1 cellular context compared by ENCODE assay signal in the genomic region with DNA sequence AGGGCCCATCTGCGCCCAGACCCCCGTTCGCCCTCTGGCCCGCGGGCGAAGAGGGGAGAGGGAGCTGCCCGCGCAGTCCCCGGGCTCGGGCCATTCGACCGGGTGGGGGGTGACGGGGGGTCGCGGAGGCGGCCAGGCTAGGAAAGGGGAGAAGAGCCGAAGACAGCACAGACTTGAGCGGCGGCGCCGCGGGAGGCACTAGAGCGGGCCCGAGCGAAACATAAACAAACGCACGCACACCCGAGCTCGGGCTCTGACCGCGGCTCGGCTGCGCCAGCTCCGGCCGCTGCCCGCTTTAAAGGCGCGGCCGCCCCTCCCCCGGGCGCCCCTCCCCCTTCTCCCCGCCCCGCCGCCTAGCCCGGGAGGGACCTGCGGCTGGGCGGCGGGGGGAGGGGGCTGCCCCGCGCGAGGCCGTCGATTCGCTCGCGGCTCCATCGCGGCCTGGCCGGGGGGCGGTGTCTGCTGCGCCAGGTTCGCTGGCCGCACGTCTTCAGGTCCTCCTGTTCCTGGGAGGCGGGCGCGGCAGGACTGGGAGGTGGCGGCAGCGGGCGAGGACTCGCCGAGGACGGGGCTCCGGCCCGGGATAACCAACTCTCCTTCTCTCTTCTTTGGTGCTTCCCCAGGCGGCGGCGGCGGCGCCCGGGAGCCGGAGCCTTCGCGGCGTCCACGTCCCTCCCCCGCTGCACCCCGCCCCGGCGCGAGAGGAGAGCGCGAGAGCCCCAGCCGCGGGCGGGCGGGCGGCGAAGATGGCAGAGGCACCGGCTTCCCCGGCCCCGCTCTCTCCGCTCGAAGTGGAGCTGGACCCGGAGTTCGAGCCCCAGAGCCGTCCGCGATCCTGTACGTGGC.
TF ChIP-seq lines count a peak whose summit lies in the region.

TSS of gene FOXO3 (plus strand) at position 455 of the 846 bp plus-strand sequence. CDS start at position 747, 292 bp downstream.

TF ChIP-seq in HEK293, 187 proteins besides CTCF, POLR2A, EP300 and RAD21 (continued from another document and continues in another):
- TF ChIP-seq ZNF354C (tag by site-specific recombination; IDR thresholded peaks at IDR 0.05; ENCODE audit: borderline replicate concordance, low read depth) (no peak), ZNF221 (tag by site-specific recombination; IDR thresholded peaks at IDR 0.05; ENCODE audit: borderline replicate concordance) (no peak), ZSCAN30 (tag by site-specific recombination; IDR thresholded peaks at IDR 0.05) (peak; percentile 33; the same call in 1 of the 2 replicates), ZNF544 (tag by site-specific recombination; IDR thresholded peaks at IDR 0.05) (no peak), ZNF76 (tag by site-specific recombination; IDR thresholded peaks at IDR 0.05; ENCODE audit: borderline replicate concordance, low read depth) (no peak; the same call in 1 of the 2 replicates), ZNF664 (tag by site-specific recombination; IDR thresholded peaks at IDR 0.05) (no peak), ZBTB7A (tag by site-specific recombination; IDR thresholded peaks at IDR 0.05; ENCODE audit: low read depth) (peak; percentile 64; the same call in 1 of the 2 replicates), GFI1B (tag by site-specific recombination; IDR thresholded peaks at IDR 0.05) (no peak), ZNF394 (tag by site-specific recombination; IDR thresholded peaks at IDR 0.05; ENCODE audit: borderline replicate concordance) (peak; percentile 63; the same call in 1 of the 2 replicates), ZNF776 (tag by site-specific recombination; IDR thresholded peaks at IDR 0.05; ENCODE audit: borderline replicate concordance) (no peak), ZNF398 (tag by site-specific recombination; IDR thresholded peaks at IDR 0.05) (peak; percentile 72), ZNF785 (tag by site-specific recombination; IDR thresholded peaks at IDR 0.05) (no peak), ZFP69B (tag by site-specific recombination; IDR thresholded peaks at IDR 0.05) (peak; percentile 65; the same call in 1 of the 2 replicates), ZBTB44 (tag by site-specific recombination; IDR thresholded peaks at IDR 0.05) (no peak), KLF9 (tag by site-specific recombination; IDR thresholded peaks at IDR 0.05; ENCODE audit: low read depth) (peak; percentile 25), ZNF335 (tag by site-specific recombination; conservative IDR thresholded peaks at IDR 0.05) (peak; percentile 76), ZNF501 (tag by site-specific recombination; IDR thresholded peaks at IDR 0.05) (0 out of 2 replicates have a peak, but pooled peaks have one; percentile 47), ZNF174 (tag by site-specific recombination; IDR thresholded peaks at IDR 0.05) (no peak), HIC1 (tag by site-specific recombination; IDR thresholded peaks at IDR 0.05) (peak; percentile 64; the same call in 1 of the 2 replicates), KLF10 (tag by site-specific recombination; IDR thresholded peaks at IDR 0.05) (peak; percentile 74), ZNF629 (tag by site-specific recombination; IDR thresholded peaks at IDR 0.05) (peak; percentile 67; the same call in 1 of the 2 replicates), HOXA7 (CRISPR knock-in tag; IDR thresholded peaks at IDR 0.05; ENCODE audit: borderline replicate concordance) (no peak), ZNF610 (tag by site-specific recombination; IDR thresholded peaks at IDR 0.05; ENCODE audit: borderline replicate concordance) (peak; percentile 74), ZFP37 (tag by site-specific recombination; IDR thresholded peaks at IDR 0.05) (peak; percentile 11), BCL11B (tag by site-specific recombination; IDR thresholded peaks at IDR 0.05; ENCODE audit: low read depth) (peak; percentile 62; the same call in 1 of the 2 replicates), ZNF19 (tag by site-specific recombination; IDR thresholded peaks at IDR 0.05; ENCODE audit: low read depth) (no peak), ZNF571 (tag by site-specific recombination; IDR thresholded peaks at IDR 0.05) (no peak), ZBTB20 (tag by site-specific recombination; IDR thresholded peaks at IDR 0.05) (peak; percentile 62), ZBTB48 (tag by site-specific recombination; IDR thresholded peaks at IDR 0.05) (0 out of 2 replicates have a peak, but pooled peaks have one; percentile 6), MEIS1 (CRISPR knock-in tag; IDR thresholded peaks at IDR 0.05; ENCODE audit: borderline replicate concordance) (no peak), ZXDB (tag by site-specific recombination; IDR thresholded peaks at IDR 0.05) (peak; percentile 65; the same call in 1 of the 2 replicates), PRDM10 (tag by site-specific recombination; IDR thresholded peaks at IDR 0.05) (peak; percentile 92), ZSCAN5A (tag by site-specific recombination; IDR thresholded peaks at IDR 0.05) (no peak), ZFHX2 (tag by site-specific recombination; conservative IDR thresholded peaks at IDR 0.05) (peak; percentile 47; the same call in 1 of the 2 replicates), KLF16 (tag by site-specific recombination; IDR thresholded peaks at IDR 0.05) (peak; percentile 69), SP7 (tag by site-specific recombination; IDR thresholded peaks at IDR 0.05) (peak; percentile 89), KLF17 (tag by site-specific recombination; IDR thresholded peaks at IDR 0.05) (peak; percentile 11; the same call in 1 of the 2 replicates)
- TF ChIP-seq, protein P1, sequence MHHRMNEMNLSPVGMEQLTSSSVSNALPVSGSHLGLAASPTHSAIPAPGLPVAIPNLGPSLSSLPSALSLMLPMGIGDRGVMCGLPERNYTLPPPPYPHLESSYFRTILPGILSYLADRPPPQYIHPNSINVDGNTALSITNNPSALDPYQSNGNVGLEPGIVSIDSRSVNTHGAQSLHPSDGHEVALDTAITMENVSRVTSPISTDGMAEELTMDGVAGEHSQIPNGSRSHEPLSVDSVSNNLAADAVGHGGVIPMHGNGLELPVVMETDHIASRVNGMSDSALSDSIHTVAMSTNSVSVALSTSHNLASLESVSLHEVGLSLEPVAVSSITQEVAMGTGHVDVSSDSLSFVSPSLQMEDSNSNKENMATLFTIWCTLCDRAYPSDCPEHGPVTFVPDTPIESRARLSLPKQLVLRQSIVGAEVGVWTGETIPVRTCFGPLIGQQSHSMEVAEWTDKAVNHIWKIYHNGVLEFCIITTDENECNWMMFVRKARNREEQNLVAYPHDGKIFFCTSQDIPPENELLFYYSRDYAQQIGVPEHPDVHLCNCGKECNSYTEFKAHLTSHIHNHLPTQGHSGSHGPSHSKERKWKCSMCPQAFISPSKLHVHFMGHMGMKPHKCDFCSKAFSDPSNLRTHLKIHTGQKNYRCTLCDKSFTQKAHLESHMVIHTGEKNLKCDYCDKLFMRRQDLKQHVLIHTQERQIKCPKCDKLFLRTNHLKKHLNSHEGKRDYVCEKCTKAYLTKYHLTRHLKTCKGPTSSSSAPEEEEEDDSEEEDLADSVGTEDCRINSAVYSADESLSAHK (tag by site-specific recombination; IDR thresholded peaks at IDR 0.05) = no peak
- TF ChIP-seq, protein P2, sequence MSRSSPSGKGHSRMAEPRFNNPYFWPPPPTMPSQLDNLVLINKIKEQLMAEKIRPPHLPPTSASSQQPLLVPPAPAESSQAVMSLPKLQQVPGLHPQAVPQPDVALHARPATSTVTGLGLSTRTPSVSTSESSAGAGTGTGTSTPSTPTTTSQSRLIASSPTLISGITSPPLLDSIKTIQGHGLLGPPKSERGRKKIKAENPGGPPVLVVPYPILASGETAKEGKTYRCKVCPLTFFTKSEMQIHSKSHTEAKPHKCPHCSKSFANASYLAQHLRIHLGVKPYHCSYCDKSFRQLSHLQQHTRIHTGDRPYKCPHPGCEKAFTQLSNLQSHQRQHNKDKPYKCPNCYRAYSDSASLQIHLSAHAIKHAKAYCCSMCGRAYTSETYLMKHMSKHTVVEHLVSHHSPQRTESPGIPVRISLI (tag by site-specific recombination; IDR thresholded peaks at IDR 0.05) = no peak
- TF ChIP-seq, protein P3, sequence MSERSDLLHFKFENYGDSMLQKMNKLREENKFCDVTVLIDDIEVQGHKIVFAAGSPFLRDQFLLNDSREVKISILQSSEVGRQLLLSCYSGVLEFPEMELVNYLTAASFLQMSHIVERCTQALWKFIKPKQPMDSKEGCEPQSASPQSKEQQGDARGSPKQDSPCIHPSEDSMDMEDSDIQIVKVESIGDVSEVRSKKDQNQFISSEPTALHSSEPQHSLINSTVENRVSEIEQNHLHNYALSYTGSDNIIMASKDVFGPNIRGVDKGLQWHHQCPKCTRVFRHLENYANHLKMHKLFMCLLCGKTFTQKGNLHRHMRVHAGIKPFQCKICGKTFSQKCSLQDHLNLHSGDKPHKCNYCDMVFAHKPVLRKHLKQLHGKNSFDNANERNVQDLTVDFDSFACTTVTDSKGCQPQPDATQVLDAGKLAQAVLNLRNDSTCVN (tag by site-specific recombination; optimal IDR thresholded peaks at IDR 0.05) = peak; percentile 37
